ENCODE assay signal across 11 cellular contexts in the genomic region with DNA sequence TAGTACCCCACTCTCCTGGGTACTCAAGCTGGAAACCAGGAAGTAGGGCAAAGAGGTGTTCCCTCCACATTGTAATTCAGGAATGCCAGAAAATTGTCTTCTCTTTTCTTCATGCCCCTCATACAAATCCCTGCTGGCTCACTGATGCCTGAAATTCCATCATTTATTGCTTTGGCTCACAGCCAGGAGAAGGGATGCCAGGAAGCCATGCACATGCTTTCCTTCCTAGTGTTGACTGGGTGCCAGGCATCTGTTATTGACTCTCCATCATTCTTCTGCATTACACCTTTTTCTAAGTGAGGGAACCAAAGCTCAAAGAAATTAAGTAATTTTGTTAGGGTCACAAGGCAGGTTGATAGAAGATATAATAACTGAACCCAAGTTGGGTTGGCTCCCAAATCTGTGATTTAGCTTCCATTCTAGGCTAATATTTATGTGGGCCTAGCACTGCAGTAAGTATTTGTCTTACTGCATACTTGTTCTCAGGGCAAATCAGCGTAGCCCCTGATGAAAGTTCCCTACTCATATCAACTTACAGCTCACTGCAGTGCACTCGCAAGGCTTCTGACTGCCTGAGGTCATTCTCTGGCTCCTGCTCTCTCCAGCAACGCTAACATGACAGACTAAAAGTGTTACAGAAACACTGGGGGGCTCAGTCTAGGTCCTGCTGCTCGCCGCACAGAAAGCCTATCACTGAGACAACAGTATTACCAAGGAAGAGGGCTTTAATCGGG.
A peak's percentile ranks its signal among the peaks of the same experiment; 100 is the strongest.
DNase-seq lines count a peak whose midpoint lies in the region; ATAC-seq and TF ChIP-seq lines count a peak whose summit lies in the region.
"Had no signal": no experiment of that assay in that cellular context is flagged by ENCODE, and none has a peak within 500 bp of the region (broad histone marks: within the 10 kb centered on the region; RNA-seq: fewer than 3 reads in every experiment).

No MANE protein-coding gene starts in this region.

- no peaks in the 10 kb centered on the region for H3K36me3 Mint-ChIP-seq in MCF 10A (ENCODE audit: insufficient read depth, unreplicated experiment)
- H3K36me3 Mint-ChIP-seq in stimulated activated naive B cell treated with anti-CD40 and anti-IgM and Interleukin-4, amounts not matched to agents 10 μg/mL and 1 μg/mL and 100 μg/mL, for 72 hours, result no peaks in the 10 kb centered on the region
- H3K36me3 Mint-ChIP-seq: activated naive CD4-positive, alpha-beta T cell treated with anti-CD3 and anti-CD28 coated beads, Interleukin-2, amount 50 U/mL, for 24 hours; immature natural killer cell had no signal

- ATAC-seq in stimulated activated naive B cell treated with anti-CD40 and anti-IgM and Interleukin-4, amounts not matched to agents 10 μg/mL and 1 μg/mL and 100 μg/mL, for 72 hours (replicated peaks), result no peak
- no peak for ATAC-seq in GM19328 (IDR thresholded peaks at IDR 0.05; ENCODE audit: unreplicated experiment)

- H3K4me2 ChIP-seq in mammary epithelial cell (ENCODE audit: insufficient read depth, low read depth, low read length), result no peak overlapping the region

- intact Hi-C loops in MCF 10A (cut with micrococcal nuclease), result no loop called here
- intact Hi-C loops in mammary epithelial cell (cut with micrococcal nuclease), result no loop called here
- intact Hi-C loops in tibial artery (cut with DNase I; ENCODE audit: low total_unique reads), result no loop called here

- no peak overlapping the region for H3K4me3 Mint-ChIP-seq in MCF 10A (ENCODE audit: unreplicated experiment)
- no peak overlapping the region for H3K4me3 Mint-ChIP-seq in stimulated activated naive B cell treated with anti-CD40 and anti-IgM and Interleukin-4, amounts not matched to agents 10 μg/mL and 1 μg/mL and 100 μg/mL, for 72 hours
- H3K4me3 Mint-ChIP-seq: activated naive CD4-positive, alpha-beta T cell treated with anti-CD3 and anti-CD28 coated beads, Interleukin-2, amount 50 U/mL, for 24 hours; immature natural killer cell had no signal

- no peaks in the 10 kb centered on the region for H3K27me3 Mint-ChIP-seq in MCF 10A (ENCODE audit: insufficient read depth, unreplicated experiment)
- H3K27me3 Mint-ChIP-seq in stimulated activated naive B cell treated with anti-CD40 and anti-IgM and Interleukin-4, amounts not matched to agents 10 μg/mL and 1 μg/mL and 100 μg/mL, for 72 hours, result peaks cover 11 to 12% of the 10 kb centered on the region in 2 donors

- H3K9me3 ChIP-seq in mammary epithelial cell (replicated peaks; ENCODE audit: insufficient read depth, low read length) (no peaks in the 10 kb centered on the region), tibial artery (no peaks in the 10 kb centered on the region)

- no peaks in the 10 kb centered on the region for H3K4me1 ChIP-seq in mammary epithelial cell (ENCODE audit: insufficient read depth, low read length)
- H3K4me1 ChIP-seq in tibial artery, result peaks cover 0 to 21% (median 7%) of the 10 kb centered on the region in 4 donors

- H3K27me3 ChIP-seq in mammary epithelial cell (ENCODE audit: insufficient read depth, low read length) (no peaks in the 10 kb centered on the region), tibial artery (no peaks in the 10 kb centered on the region)

- no peak overlapping the region for H3K27ac Mint-ChIP-seq in MCF 10A (ENCODE audit: low read depth, unreplicated experiment)
- no peak overlapping the region for H3K27ac Mint-ChIP-seq in stimulated activated naive B cell treated with anti-CD40 and anti-IgM and Interleukin-4, amounts not matched to agents 10 μg/mL and 1 μg/mL and 100 μg/mL, for 72 hours
- H3K27ac Mint-ChIP-seq: activated naive CD4-positive, alpha-beta T cell treated with anti-CD3 and anti-CD28 coated beads, Interleukin-2, amount 50 U/mL, for 24 hours; immature natural killer cell had no signal

- POLR2A ChIA-PET in MCF 10A (lab: Yijun Ruan, JAX), result no interaction called here

- H3K36me3 ChIP-seq in mammary epithelial cell (ENCODE audit: insufficient read depth, low read length) (no peaks in the 10 kb centered on the region), tibial artery (no peaks in the 10 kb centered on the region)

- BruUV-seq in MCF 10A (replicated peaks; lab: Mats Ljungman, UMichigan) (no TSS peak), mammary epithelial cell (replicated peaks; lab: Mats Ljungman, UMichigan) (no TSS peak)

- no peak overlapping the region for H3K9ac ChIP-seq in mammary epithelial cell (ENCODE audit: insufficient read depth, low read length)

- no peak overlapping the region for H2AFZ ChIP-seq in mammary epithelial cell (ENCODE audit: low read depth, low read length)

- dilution Hi-C loops in mammary epithelial cell (cut with HindIII; ENCODE audit: low sequenced_read_pairs), result no loop called here

- H3K9me3 Mint-ChIP-seq in MCF 10A (ENCODE audit: unreplicated experiment), result no peaks in the 10 kb centered on the region
- peaks cover 0 to 5% of the 10 kb centered on the region in 2 donors for H3K9me3 Mint-ChIP-seq in stimulated activated naive B cell treated with anti-CD40 and anti-IgM and Interleukin-4, amounts not matched to agents 10 μg/mL and 1 μg/mL and 100 μg/mL, for 72 hours
- H3K9me3 Mint-ChIP-seq: activated naive CD4-positive, alpha-beta T cell treated with anti-CD3 and anti-CD28 coated beads, Interleukin-2, amount 50 U/mL, for 24 hours had no signal

- DNase-seq in MCF 10A (ENCODE audit: unreplicated experiment) (peak; percentile 42), mammary epithelial cell (no peak), astrocyte of the hippocampus (ENCODE audit: low read depth, low spot score) (peak; percentile 54), left kidney (ENCODE audit: low read depth, low spot score) (peak; percentile 82), tibial artery (no peak)
- no peak for DNase-seq in stimulated activated naive B cell treated with anti-CD40 and anti-IgM and Interleukin-4, amounts not matched to agents 10 μg/mL and 1 μg/mL and 100 μg/mL, for 72 hours
- DNase-seq in activated effector memory CD4-positive, alpha-beta T cell treated with Interleukin-2 at 50 U/mL for 16 hours, result no peak
- DNase-seq: immature natural killer cell, NCI-H510A treated with DMSO at 0.1 percent for 48 hours had no signal

- TF ChIP-seq CTCF in MCF 10A (IDR thresholded peaks at IDR 0.05; ENCODE audit: unreplicated experiment) (no peak), mammary epithelial cell (conservative IDR thresholded peaks at IDR 0.05 in 1 of 2, IDR thresholded peaks at IDR 0.05 in 1 of 2; ENCODE audit: extremely low read depth in 1 of 2, insufficient read depth in 1 of 2, low read depth in 1 of 2, low read length in 2 of 2) (no peak), tibial artery (IDR thresholded peaks at IDR 0.05) (no peak)

- no peak overlapping the region for H3K4me3 ChIP-seq in mammary epithelial cell (replicated peaks in 1 of 3; ENCODE audit: insufficient read depth in 1 of 3, low read depth in 2 of 3, low read length in 3 of 3)
- no peak overlapping the region for H3K4me3 ChIP-seq in tibial artery

- 43% methylated on average over 6 of the region's 6 CpGs for WGBS in mammary epithelial cell (ENCODE audit: low coverage, missing lambda C conversion rate)

- H3K4me1 Mint-ChIP-seq in MCF 10A (ENCODE audit: insufficient read depth, unreplicated experiment), result no peaks in the 10 kb centered on the region
- no peaks in the 10 kb centered on the region for H3K4me1 Mint-ChIP-seq in stimulated activated naive B cell treated with anti-CD40 and anti-IgM and Interleukin-4, amounts not matched to agents 10 μg/mL and 1 μg/mL and 100 μg/mL, for 72 hours
- H3K4me1 Mint-ChIP-seq: activated naive CD4-positive, alpha-beta T cell treated with anti-CD3 and anti-CD28 coated beads, Interleukin-2, amount 50 U/mL, for 24 hours; immature natural killer cell had no signal

- no peaks in the 10 kb centered on the region for H3K79me2 ChIP-seq in mammary epithelial cell (ENCODE audit: insufficient read depth, low read length)

- no peaks in the 10 kb centered on the region for H4K20me1 ChIP-seq in mammary epithelial cell (ENCODE audit: insufficient read depth, low read length)

- H3K27ac ChIP-seq in mammary epithelial cell (ENCODE audit: insufficient read depth, low read depth, low read length) (no peak overlapping the region), tibial artery (peak overlapping the region; percentile 52 to 63)

- in situ Hi-C loops in mammary epithelial cell (cut with MboI; ENCODE audit: low sequenced_read_pairs in 2 of 2), result no loop called here

- CTCF ChIA-PET in MCF 10A (lab: Yijun Ruan, JAX) (interaction anchor here (1.2 kb wide), 1 partner anchor 504 kb away, joined by 3 read pairs; no protein-coding TSS in a partner anchor), mammary epithelial cell (lab: Charles Lee; ENCODE audit: low non-redundant PET) (no interaction called here)

Comparison
In these comparisons a context has a peak if more than half of its experiments do, and no peak if none do; other contexts are left out.
1. DNase-seq: peak in MCF 10A (single experiment), astrocyte of the hippocampus (single experiment) and left kidney (single experiment); none in mammary epithelial cell (single experiment), tibial artery (0 of 2), stimulated activated naive B cell treated with anti-CD40 and anti-IgM and Interleukin-4, amounts not matched to agents 10 μg/mL and 1 μg/mL and 100 μg/mL, for 72 hours (single experiment) and activated effector memory CD4-positive, alpha-beta T cell treated with Interleukin-2 at 50 U/mL for 16 hours (single experiment).